In genomic region chr5:15367501-15367900, GRCh38 we compare ENCODE assay signal across 27 cellular contexts.
"Had no signal": no experiment of that assay in that cellular context is flagged by ENCODE, and none has a peak within 500 bp of the region (broad histone marks: within the 10 kb centered on the region; RNA-seq: fewer than 3 reads in every experiment).

No MANE protein-coding gene starts in this region.

- DNase-seq: activated CD4-positive, alpha-beta memory T cell treated with anti-CD3 and anti-CD28 coated beads for 36 hours; activated CD4-positive, alpha-beta T cell treated with anti-CD3 and anti-CD28 coated beads, Interleukin-2, amount 10 ng/mL, durations not matched to agents 24 days and 14 days; activated CD4-positive, CD25-positive, alpha-beta regulatory T cell treated with anti-CD3 and anti-CD28 coated beads, Interleukin-2, amount 50 U/mL, for 72 hours; activated CD8-positive, alpha-beta memory T cell treated with anti-CD3 and anti-CD28 coated beads, Interleukin-2, amount 50 U/mL, for 4 hours; activated gamma-delta T cell treated with Interleukin-2 at 50 U/mL for 16 hours; activated naive CD4-positive, alpha-beta T cell treated with anti-CD3 and anti-CD28 coated beads, Interleukin-2, amount 50 U/mL, for 16 hours; activated T-cell treated with anti-CD3 and anti-CD28 coated beads, Interleukin-2, amount 50 U/mL, for 24 hours; amniotic stem cell; cortex of kidney; foreskin keratinocyte; islet precursor cell; naive thymus-derived CD8-positive, alpha-beta T cell; nucleus accumbens; psoas muscle; stimulated activated CD4-positive, alpha-beta T cell treated with anti-CD3 and anti-CD28 coated beads, Interleukin-15, amount 100 ng/mL, for 24 hours; stimulated activated CD4-positive, alpha-beta T cell treated with anti-CD3 and anti-CD28 coated beads, Interleukin-2, amount 100 ng/mL, for 24 hours; stimulated activated naive B cell treated with anti-CD40 and anti-IgM and Interleukin-4, amounts not matched to agents 10 μg/mL and 1 μg/mL and 100 μg/mL, for 72 hours; stomach; T-helper 2 cell; thyroid gland; upper lobe of right lung had no signal

- H3K9ac ChIP-seq: parathyroid adenoma had no signal

- H2AFZ ChIP-seq: parathyroid adenoma had no signal

- H3K27ac Mint-ChIP-seq: activated CD4-positive, alpha-beta memory T cell treated with anti-CD3 and anti-CD28 coated beads for 36 hours; activated CD4-positive, alpha-beta T cell treated with anti-CD3 and anti-CD28 coated beads, Interleukin-2, amount 10 ng/mL, durations not matched to agents 24 days and 14 days; activated T-cell treated with anti-CD3 and anti-CD28 coated beads, Interleukin-2, amount 50 U/mL, for 24 hours; activated T-helper 17 cell treated with anti-CD3 and anti-CD28 coated beads, Interleukin-2, amount 50 U/mL, for 72 hours; memory B cell; naive thymus-derived CD8-positive, alpha-beta T cell; stimulated activated naive B cell treated with anti-CD40 and anti-IgM and Interleukin-4, amounts not matched to agents 10 μg/mL and 1 μg/mL and 100 μg/mL, for 72 hours had no signal

- H3K27me3 Mint-ChIP-seq: activated CD4-positive, alpha-beta memory T cell treated with anti-CD3 and anti-CD28 coated beads for 36 hours; activated CD4-positive, alpha-beta T cell treated with anti-CD3 and anti-CD28 coated beads, Interleukin-2, amount 10 ng/mL, durations not matched to agents 24 days and 14 days; activated T-cell treated with anti-CD3 and anti-CD28 coated beads, Interleukin-2, amount 50 U/mL, for 24 hours; activated T-helper 17 cell treated with anti-CD3 and anti-CD28 coated beads, Interleukin-2, amount 50 U/mL, for 72 hours; memory B cell; naive thymus-derived CD8-positive, alpha-beta T cell; stimulated activated naive B cell treated with anti-CD40 and anti-IgM and Interleukin-4, amounts not matched to agents 10 μg/mL and 1 μg/mL and 100 μg/mL, for 72 hours had no signal

- H3K36me3 Mint-ChIP-seq: activated CD4-positive, alpha-beta memory T cell treated with anti-CD3 and anti-CD28 coated beads for 36 hours; memory B cell; stimulated activated naive B cell treated with anti-CD40 and anti-IgM and Interleukin-4, amounts not matched to agents 10 μg/mL and 1 μg/mL and 100 μg/mL, for 72 hours had no signal

- H3K4me3 ChIP-seq: psoas muscle, stomach, thyroid gland, upper lobe of right lung had no signal

- H3K4me3 Mint-ChIP-seq: activated CD4-positive, alpha-beta memory T cell treated with anti-CD3 and anti-CD28 coated beads for 36 hours; activated CD4-positive, alpha-beta T cell treated with anti-CD3 and anti-CD28 coated beads, Interleukin-2, amount 10 ng/mL, durations not matched to agents 24 days and 14 days; activated T-cell treated with anti-CD3 and anti-CD28 coated beads, Interleukin-2, amount 50 U/mL, for 24 hours; activated T-helper 17 cell treated with anti-CD3 and anti-CD28 coated beads, Interleukin-2, amount 50 U/mL, for 72 hours; memory B cell; naive thymus-derived CD8-positive, alpha-beta T cell; neural crest cell; stimulated activated naive B cell treated with anti-CD40 and anti-IgM and Interleukin-4, amounts not matched to agents 10 μg/mL and 1 μg/mL and 100 μg/mL, for 72 hours had no signal

- H3K27me3 ChIP-seq: foreskin keratinocyte, stomach, thyroid gland, upper lobe of right lung had no signal

- FAIRE-seq: astrocyte had no signal

- H3K9me3 ChIP-seq: psoas muscle, stomach, thyroid gland, upper lobe of right lung had no signal

- H3K9me3 Mint-ChIP-seq: neural crest cell had no signal

- H3K4me1 Mint-ChIP-seq: activated CD4-positive, alpha-beta T cell treated with anti-CD3 and anti-CD28 coated beads, Interleukin-2, amount 10 ng/mL, durations not matched to agents 24 days and 14 days; activated T-helper 17 cell treated with anti-CD3 and anti-CD28 coated beads, Interleukin-2, amount 50 U/mL, for 72 hours; memory B cell; naive thymus-derived CD8-positive, alpha-beta T cell; stimulated activated naive B cell treated with anti-CD40 and anti-IgM and Interleukin-4, amounts not matched to agents 10 μg/mL and 1 μg/mL and 100 μg/mL, for 72 hours had no signal

- H3K27ac ChIP-seq: foreskin keratinocyte, parathyroid adenoma, stomach, upper lobe of right lung had no signal

- H3K4me1 ChIP-seq: foreskin keratinocyte, parathyroid adenoma, psoas muscle had no signal

- ATAC-seq: activated T-helper 17 cell treated with anti-CD3 and anti-CD28 coated beads, Interleukin-2, amount 50 U/mL, for 72 hours; esophagus mucosa; foreskin keratinocyte; naive thymus-derived CD8-positive, alpha-beta T cell; psoas muscle; stimulated activated naive B cell treated with anti-CD40 and anti-IgM and Interleukin-4, amounts not matched to agents 10 μg/mL and 1 μg/mL and 100 μg/mL, for 72 hours had no signal

- H3K36me3 ChIP-seq: stomach, thyroid gland, upper lobe of right lung had no signal

- H3K79me2 ChIP-seq: parathyroid adenoma had no signal
